23 cellular contexts compared by ENCODE assay signal in genomic region chr1:203455706-203456105, GRCh38. TPM values are rescaled to one million over a fixed set of nuclear protein-coding genes. Genes with fewer than 3 reads are reported as not detected.
"Had no signal": no experiment of that assay in that cellular context is flagged by ENCODE, and none has a peak within 500 bp of the region (broad histone marks: within the 10 kb centered on the region; RNA-seq: fewer than 3 reads in every experiment).

No MANE protein-coding gene starts in this region.

- ATAC-seq: left colon; left ventricle myocardium superior; mucosa of descending colon; naive thymus-derived CD8-positive, alpha-beta T cell; stimulated activated naive CD8-positive, alpha-beta T cell treated with anti-CD3 and anti-CD28 coated beads, Interleukin-15, Interleukin-2, amounts not matched to agents 100 U/mL and 50 U/mL, for 24 hours had no signal

- H3K27me3 ChIP-seq: transverse colon had no signal

- H3K9me3 Mint-ChIP-seq: central memory CD8-positive, alpha-beta T cell; naive thymus-derived CD8-positive, alpha-beta T cell had no signal

- H3K4me1 ChIP-seq: transverse colon had no signal

- H3K4me3 ChIP-seq: dorsolateral prefrontal cortex, mucosa of descending colon, transverse colon had no signal

- H3K36me3 ChIP-seq: neutrophil, transverse colon had no signal

- H3K4me1 Mint-ChIP-seq: central memory CD8-positive, alpha-beta T cell had no signal

- H3K27ac ChIP-seq: dorsolateral prefrontal cortex, neutrophil, transverse colon had no signal

- DNase-seq: cortex of kidney; dorsolateral prefrontal cortex; effector CD8-positive, alpha-beta T cell; foreskin melanocyte; head of caudate nucleus; hippocampal formation; left colon; left ventricle myocardium superior; mucosa of descending colon; naive thymus-derived CD8-positive, alpha-beta T cell; small intestine; stimulated activated CD4-positive, alpha-beta T cell treated with anti-CD3 and anti-CD28 coated beads, Interleukin-12 subunit alpha, Interleukin-12 subunit beta, amount 100 ng/mL, for 4 hours; stimulated activated naive CD8-positive, alpha-beta T cell treated with anti-CD3 and anti-CD28 coated beads, Interleukin-15, Interleukin-2, amounts not matched to agents 100 U/mL and 50 U/mL, for 24 hours; transverse colon had no signal

- H3K4me3 Mint-ChIP-seq: central memory CD8-positive, alpha-beta T cell; naive thymus-derived CD8-positive, alpha-beta T cell had no signal

- H3K36me3 Mint-ChIP-seq: naive thymus-derived CD8-positive, alpha-beta T cell had no signal

- H3K9me3 ChIP-seq: mucosa of descending colon, neutrophil, transverse colon had no signal

RNA-seq across cellular contexts. Expression of gene PRELP, which starts 19.9 kb away (rescaled TPM):
- total RNA-seq: lung microvascular endothelial cell; naive thymus-derived CD8-positive, alpha-beta T cell; pulmonary artery endothelial cell had no signal

RNA-seq across cellular contexts. Expression of gene OPTC, which starts 38.2 kb away (rescaled TPM):
- total RNA-seq: kidney epithelial cell; left colon; left ventricle myocardium superior; lung microvascular endothelial cell; mesenteric fat pad; mucosa of descending colon; naive thymus-derived CD8-positive, alpha-beta T cell; osteoblast; pulmonary artery endothelial cell; temporal lobe; transverse colon; urinary bladder had no signal
